Comparison of ENCODE assay signal across 8 cellular contexts in genomic region chr17:48831549-48831883, GRCh38. TPM values are rescaled to one million over a fixed set of nuclear protein-coding genes. Genes with fewer than 3 reads are reported as not detected.
A peak's percentile ranks its signal among the peaks of the same experiment; 100 is the strongest.
DNase-seq lines count a peak whose midpoint lies in the region; ATAC-seq and TF ChIP-seq lines count a peak whose summit lies in the region.

No MANE protein-coding gene starts in this region.

- TF ChIP-seq EP300 in sigmoid colon (IDR thresholded peaks at IDR 0.05), result no peak

- peaks cover 54 to 62% (median 59%) of the 10 kb centered on the region in 3 donors for H3K4me1 Mint-ChIP-seq in T-cell

- peak overlapping the region; percentile 92 to 99 (median 97) for H3K4me3 Mint-ChIP-seq in T-cell

- H3K36me3 Mint-ChIP-seq in T-cell, result peaks cover 4% of the 10 kb centered on the region

- H3K4me3 ChIP-seq in GM06990 (replicated peaks; ENCODE audit: low read depth, low read length) (peak overlapping the region; percentile 82), fibroblast of the aortic adventitia (ENCODE audit: low read depth, low read length) (peak overlapping the region; percentile 99), sigmoid colon (peak overlapping the region; percentile 80 to 92 (median 86))

- ATAC-seq in T-cell (replicated peaks in 1 of 4), result no peak

- peak overlapping the region; percentile 84 to 99 for H3K27ac Mint-ChIP-seq in T-cell

- H3K4me1 ChIP-seq in sigmoid colon, result peaks cover 0 to 46% (median 37%) of the 10 kb centered on the region in 4 donors

- no peaks in the 10 kb centered on the region for H3K9me3 Mint-ChIP-seq in T-cell

- H3K27me3 Mint-ChIP-seq in T-cell, result no peaks in the 10 kb centered on the region

- H3K27ac ChIP-seq in sigmoid colon, result peak overlapping the region; percentile 93 to 97 (median 94)

- TF ChIP-seq POLR2A in sigmoid colon (IDR thresholded peaks at IDR 0.05), result no peak

- intact Hi-C loops in sigmoid colon (cut with DNase I), result loop anchor here (2.0 kb wide), 1 partner anchor 61 kb away; the partner anchor contains the start of gene ATP5MC1

- TF ChIP-seq CTCF in GM06990 (IDR thresholded peaks at IDR 0.05; ENCODE audit: insufficient read depth, low read length, poor library complexity, severe bottlenecking), result no peak
- no peak for TF ChIP-seq CTCF in fibroblast of the aortic adventitia (IDR thresholded peaks at IDR 0.05; ENCODE audit: insufficient read depth, low read length)
- TF ChIP-seq CTCF in sigmoid colon (IDR thresholded peaks at IDR 0.05), result no peak

- WGBS in sigmoid colon, 2 donors, result 1 to 4% methylated on average over 8 of the region's 8 CpGs

- no peaks in the 10 kb centered on the region for H3K27me3 ChIP-seq in GM06990 (replicated peaks; ENCODE audit: control insufficient read depth, insufficient read depth, low read length)
- H3K27me3 ChIP-seq in sigmoid colon, result no peaks in the 10 kb centered on the region

- no peaks in the 10 kb centered on the region for H3K9me3 ChIP-seq in sigmoid colon

- H3K36me3 ChIP-seq in GM06990 (ENCODE audit: control insufficient read depth, insufficient read depth, low read length), result no peaks in the 10 kb centered on the region
- peaks cover 0 to 5% (median 0%) of the 10 kb centered on the region in 4 donors for H3K36me3 ChIP-seq in sigmoid colon

- POLR2A ChIA-PET in T-cell (lab: Charles Lee), result interaction anchor here in 1 of 2 donors (0.6 to 0.8 kb wide), 2 partner anchors 84 to 362 kb away, joined by 3 read pairs; no protein-coding TSS in a partner anchor

- CTCF ChIA-PET in T-cell (lab: Charles Lee), result interaction anchor here (0.6 to 1.6 kb wide), 4 partner anchors 14 to 53 kb away, joined by 3 to 7 read pairs (median 6); partner anchors contain the start of gene TTLL6 (in 1 of the 2)

- DNase-seq in GM06990 (ENCODE audit: extremely low read depth, insufficient read length), result no peak
- no peak for DNase-seq in T-cell
- DNase-seq in fibroblast of the aortic adventitia (ENCODE audit: low read depth), result no peak
- DNase-seq in sigmoid colon, result no peak
- no peak for DNase-seq in NCI-H446 treated with DMSO at 0.1 percent for 48 hours (lab: John Stamatoyannopoulos, UW)
- DNase-seq in occipital lobe (lab: John Stamatoyannopoulos, UW), result no peak
- no peak for DNase-seq in middle frontal gyrus (ENCODE audit: extremely low spot score, low spot score)
- DNase-seq in activated CD4-positive, alpha-beta T cell treated with anti-CD3 and anti-CD28 coated beads for 4 hours, result no peak

RNA-seq across cellular contexts. Expression of gene CALCOCO2, which starts 0.7 kb away (rescaled TPM):
- total RNA-seq in T-cell (100 to 1,000 TPM; 103 to 161 (median 129) TPM), fibroblast of the aortic adventitia (ENCODE audit: low replicate concordance) (73.8 and 169 TPM in 2 replicates), sigmoid colon (100 to 1,000 TPM; 130 to 198 (median 146) TPM), occipital lobe (17.9 TPM)
- 100 to 1,000 TPM in 1 of 3 donors, 10 to 100 TPM in 2; 90.4 to 103 (median 91.9) TPM for polyA plus RNA-seq in sigmoid colon

RNA-seq across cellular contexts. Expression of gene TTLL6, which starts 14.5 kb away (rescaled TPM):
- total RNA-seq in T-cell (not detected), fibroblast of the aortic adventitia (ENCODE audit: low replicate concordance) (not detected in 2 replicates), sigmoid colon (under 1 TPM in 2 of 4 donors, not detected in 2; under 0.01 to 0.16 TPM), occipital lobe (0.16 TPM)
- 10 to 100 TPM in 1 of 3 donors, 1 to 10 TPM in 2; 3.5 to 10.5 (median 4.2) TPM for polyA plus RNA-seq in sigmoid colon
